In genomic region chr4:78347527-78347926, GRCh38 we compare ENCODE assay signal across 8 cellular contexts.
"Had no signal": no experiment of that assay in that cellular context is flagged by ENCODE, and none has a peak within 500 bp of the region (broad histone marks: within the 10 kb centered on the region; RNA-seq: fewer than 3 reads in every experiment).

No MANE protein-coding gene starts in this region.

- DNase-seq: GDM1, GF-D8 had no signal

- FAIRE-seq: G401.6, GM12878, GM12891, GM12892, GM18507, GM19239 had no signal

- H3K4me3 ChIP-seq: GM12878 had no signal
